In the genomic region with DNA sequence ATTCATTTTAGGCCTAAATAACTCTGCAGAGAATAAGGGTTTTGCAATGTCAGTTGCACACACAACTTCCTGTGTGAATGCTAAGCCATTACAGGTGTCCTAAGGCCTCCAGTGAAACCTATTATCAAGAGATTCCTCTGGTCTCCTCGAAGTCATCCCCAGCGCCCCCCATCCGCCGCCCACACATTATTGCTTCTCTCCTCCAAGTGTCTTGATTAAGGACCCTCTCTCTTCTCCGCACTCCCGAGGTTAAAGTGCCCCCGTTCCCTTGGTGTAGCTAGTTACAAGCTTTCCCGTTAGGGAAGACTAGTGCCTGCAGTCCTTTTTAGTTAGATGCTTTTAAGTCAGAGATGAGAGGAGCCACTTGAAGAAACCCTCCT, we compare ENCODE assay signal across 8 cellular contexts. TPM values are rescaled to one million over a fixed set of nuclear protein-coding genes. Genes with fewer than 3 reads are reported as not detected.
DNase-seq lines count a peak whose midpoint lies in the region; ATAC-seq and TF ChIP-seq lines count a peak whose summit lies in the region.

No MANE protein-coding gene starts in this region.

- H3K4me3 ChIP-seq in esophagus muscularis mucosa: peak overlapping the region; percentile 72 to 98 (median 94)

- TF ChIP-seq POLR2A in esophagus muscularis mucosa (IDR thresholded peaks at IDR 0.05; ENCODE audit: low read depth): no peak

- no peaks in the 10 kb centered on the region for H3K27me3 ChIP-seq in esophagus muscularis mucosa

- peak overlapping the region; percentile 96 to 100 (median 98) for H3K27ac ChIP-seq in esophagus muscularis mucosa (replicated peaks in 1 of 4)

- no peak for ATAC-seq in HG03280 (IDR thresholded peaks at IDR 0.05; ENCODE audit: unreplicated experiment)
- ATAC-seq in GM21528 (IDR thresholded peaks at IDR 0.05; ENCODE audit: low FRiP score, unreplicated experiment): no peak

- in situ Hi-C loops in KBM-7 (cut with MboI; ENCODE audit: low pct_unique_long_range_greater_than_20kb, low sequenced_read_pairs): no loop called here

- DNase-seq in AG08395 (ENCODE audit: low spot score) (peak; percentile 10), KBM-7 (peak; percentile 49), activated T-cell treated with anti-CD3 and anti-CD28 coated beads for 1 hour (ENCODE audit: low read depth) (peak; percentile 36), esophagus muscularis mucosa (ENCODE audit: extremely low spot score) (no peak), occipital lobe (lab: John Stamatoyannopoulos, UW) (peak; percentile 52), cortex of kidney (lab: John Stamatoyannopoulos, UW) (no peak)

- TF ChIP-seq EP300 in esophagus muscularis mucosa (IDR thresholded peaks at IDR 0.05): no peak

- no peak for TF ChIP-seq CTCF in esophagus muscularis mucosa (IDR thresholded peaks at IDR 0.05)

- intact Hi-C loops in esophagus muscularis mucosa (cut with DNase I): loop anchor here (2.0 kb wide), 1 partner anchor 57 kb away; no protein-coding TSS in a partner anchor

- H3K4me1 ChIP-seq in esophagus muscularis mucosa: peaks cover 17 to 39% (median 35%) of the 10 kb centered on the region in 4 donors

- 17% methylated on average over 8 of the region's 8 CpGs for WGBS in esophagus muscularis mucosa

- no peaks in the 10 kb centered on the region for H3K36me3 ChIP-seq in esophagus muscularis mucosa

- no peaks in the 10 kb centered on the region for H3K9me3 ChIP-seq in esophagus muscularis mucosa

RNA-seq across cellular contexts. Expression of a gene that starts 1.2 kb away (rescaled TPM):
- total RNA-seq in esophagus muscularis mucosa (10 to 100 TPM; 20.3 to 29.3 (median 22.1) TPM), occipital lobe (114 TPM)

Comparison
In these comparisons a context has a peak if more than half of its experiments do, and no peak if none do; other contexts are left out.
1. DNase-seq: peak in AG08395 (single experiment), KBM-7 (single experiment), activated T-cell treated with anti-CD3 and anti-CD28 coated beads for 1 hour (single experiment) and occipital lobe (single experiment); none in esophagus muscularis mucosa (single experiment) and cortex of kidney (single experiment).